22 cellular contexts compared by ENCODE assay signal in the genomic region with DNA sequence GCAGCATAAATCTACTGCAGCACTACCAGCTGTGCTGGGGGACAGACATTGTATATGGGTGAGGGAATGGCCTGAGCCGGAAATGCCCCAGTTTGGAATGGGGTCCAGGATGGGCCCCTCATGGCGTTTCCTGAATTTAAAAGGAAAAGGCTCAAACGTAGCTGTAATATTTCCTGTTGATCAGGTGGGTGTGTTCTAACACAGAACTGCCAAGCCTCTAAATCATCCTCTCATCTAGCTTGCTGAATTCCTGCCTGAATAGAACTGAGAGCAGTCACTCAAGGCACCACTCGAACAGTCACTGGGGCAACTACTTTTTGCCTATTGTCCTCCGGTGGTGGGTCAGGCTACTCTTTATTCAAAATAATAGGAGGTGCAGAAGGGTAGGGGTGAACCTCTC. TPM values are rescaled to one million over a fixed set of nuclear protein-coding genes. Genes with fewer than 3 reads are reported as not detected.
DNase-seq lines count a peak whose midpoint lies in the region; ATAC-seq, FAIRE-seq and TF ChIP-seq lines count a peak whose summit lies in the region.
"Had no signal": no experiment of that assay in that cellular context is flagged by ENCODE, and none has a peak within 500 bp of the region (broad histone marks: within the 10 kb centered on the region; RNA-seq: fewer than 3 reads in every experiment).

No MANE protein-coding gene starts in this region.

- intact Hi-C loops in right lobe of liver (cut with DNase I) = no loop called here
- intact Hi-C loops in HepG2 (cut with micrococcal nuclease; ENCODE audit: unreplicated experiment) = no loop called here

- H3K4me2 ChIP-seq in HepG2 (ENCODE audit: low read depth, low read length) (no peak overlapping the region), trophoblast cell (ENCODE audit: low read length) (no peak overlapping the region)
- H3K4me2 ChIP-seq: A549, BLaER1 had no signal

- TF ChIP-seq EP300 in HepG2 (IDR thresholded peaks at IDR 0.05; ENCODE audit: low read depth in 2 of 2, low read length in 2 of 2) (no peak), HepG2 (CRISPR knock-in tag; IDR thresholded peaks at IDR 0.05; ENCODE audit: borderline replicate concordance) (no peak)

- H3K27me3 ChIP-seq in right lobe of liver (no peaks in the 10 kb centered on the region), HepG2 (ENCODE audit: control insufficient read depth in 1 of 2, insufficient read depth in 2 of 2, low read length in 2 of 2) (no peaks in the 10 kb centered on the region), trophoblast cell (ENCODE audit: insufficient read depth, low read length) (no peaks in the 10 kb centered on the region), brain microvascular endothelial cell (replicated peaks) (no peaks in the 10 kb centered on the region)
- H3K27me3 ChIP-seq: BLaER1 had no signal

- DNase-seq in right lobe of liver (no peak), HepG2 (ENCODE audit: low spot score) (no peak), epithelial cell of esophagus (ENCODE audit: low read depth) (peak; percentile 5), trophoblast cell (peak; percentile 4 to 45), putamen (ENCODE audit: low spot score) (no peak), brain microvascular endothelial cell (no peak)
- no peak for DNase-seq in central memory CD4-positive, alpha-beta T cell
- DNase-seq: CD4-positive, alpha-beta memory T cell; DMS153; DMS79; GDM1 had no signal

- H3K27ac ChIP-seq in right lobe of liver (peak overlapping the region in 2 of 3 donors; percentile 11 to 15), HepG2 (ENCODE audit: extremely low read length, insufficient read depth, low read length) (no peak overlapping the region), trophoblast cell (ENCODE audit: low read depth, low read length) (no peak overlapping the region), brain microvascular endothelial cell (no peak overlapping the region)
- H3K27ac ChIP-seq: 22Rv1, A549, BLaER1, GM23248 had no signal

- no peak overlapping the region for H3K14ac ChIP-seq in trophoblast cell (ENCODE audit: low read length)

- H3K4me1 ChIP-seq in right lobe of liver = peaks cover 0 to 27% (median 11%) of the 10 kb centered on the region in 4 donors
- no peaks in the 10 kb centered on the region for H3K4me1 ChIP-seq in HepG2 (ENCODE audit: insufficient read depth, low read length)
- peaks cover 0 to 7% of the 10 kb centered on the region in 2 experiments for H3K4me1 ChIP-seq in trophoblast cell (ENCODE audit: control insufficient read depth in 1 of 2, insufficient read depth in 2 of 2, low read length in 2 of 2)
- H3K4me1 ChIP-seq: A549, BLaER1, HAP-1 had no signal

- FAIRE-seq in HepG2 (lab: Jason Lieb, UNC) = no peak
- FAIRE-seq: A549, GM12892, GM18507 had no signal

- no peak overlapping the region for H4K91ac ChIP-seq in trophoblast cell (ENCODE audit: low read depth, low read length)

- H3K4ac ChIP-seq in trophoblast cell (ENCODE audit: low read depth, low read length) = no peak overlapping the region

- no peaks in the 10 kb centered on the region for H3K79me2 ChIP-seq in HepG2 (ENCODE audit: insufficient read depth, low read length)
- H3K79me2 ChIP-seq in trophoblast cell (ENCODE audit: control insufficient read depth, insufficient read depth, low read length, poor library complexity) = no peaks in the 10 kb centered on the region

- H2BK12ac ChIP-seq in trophoblast cell (ENCODE audit: low read length) = peak overlapping the region; percentile 85

- H2AFZ ChIP-seq in HepG2 (ENCODE audit: low read length) (no peak overlapping the region), trophoblast cell (ENCODE audit: insufficient read depth, low read length, poor library complexity) (no peak overlapping the region)
- H2AFZ ChIP-seq: GM23248 had no signal

- H3K23ac ChIP-seq in trophoblast cell (ENCODE audit: low read length) = no peak overlapping the region

- WGBS in right lobe of liver (ENCODE audit: insufficient coverage, low coverage, low lambda C conversion rate, missing lambda C conversion rate) = 37% methylated on average over 4 of the region's 5 CpGs
- WGBS in HepG2 (ENCODE audit: low lambda C conversion rate) = 79% methylated on average over 5 of the region's 5 CpGs
- WGBS in trophoblast cell (ENCODE audit: extremely low coverage, insufficient coverage, insufficient read length) = no CpG with 5 or more reads among the region's 5 CpGs

- no peak overlapping the region for H2BK5ac ChIP-seq in trophoblast cell (ENCODE audit: low read depth, low read length, poor library complexity)

- H3K4me3 ChIP-seq in right lobe of liver (no peak overlapping the region), HepG2 (replicated peaks in 1 of 3; ENCODE audit: insufficient read depth in 1 of 3, low read depth in 2 of 3, low read length in 3 of 3) (no peak overlapping the region), epithelial cell of esophagus (ENCODE audit: low read length) (no peak overlapping the region), trophoblast cell (ENCODE audit: low read depth, low read length) (no peak overlapping the region), brain microvascular endothelial cell (ENCODE audit: low read depth, low read length) (no peak overlapping the region)
- H3K4me3 ChIP-seq: A549, BLaER1, GM23248, HAP-1 had no signal

- no peaks in the 10 kb centered on the region for H3K9me3 ChIP-seq in right lobe of liver
- peaks cover 13% of the 10 kb centered on the region for H3K9me3 ChIP-seq in HepG2 (ENCODE audit: low read length)
- peaks cover 1% of the 10 kb centered on the region for H3K9me3 ChIP-seq in trophoblast cell (ENCODE audit: insufficient read depth, low read depth, low read length)
- H3K9me3 ChIP-seq: A549, HAP-1 had no signal

- no peaks in the 10 kb centered on the region for H3K79me1 ChIP-seq in trophoblast cell (ENCODE audit: low read length)

- H2AK5ac ChIP-seq in trophoblast cell (ENCODE audit: low read length) = no peak overlapping the region

- H3K36me3 ChIP-seq in right lobe of liver (no peaks in the 10 kb centered on the region), HepG2 (replicated peaks in 1 of 2; ENCODE audit: control insufficient read depth in 1 of 2, insufficient read depth in 2 of 2, low read length in 2 of 2) (no peaks in the 10 kb centered on the region), trophoblast cell (ENCODE audit: control insufficient read depth in 1 of 2, insufficient read depth in 2 of 2, low read length in 2 of 2) (peaks cover 2 to 3% of the 10 kb centered on the region in 2 experiments), brain microvascular endothelial cell (replicated peaks) (no peaks in the 10 kb centered on the region)
- H3K36me3 ChIP-seq: BLaER1, HAP-1 had no signal

- POLR2A ChIA-PET in HepG2 (lab: Yijun Ruan, JAX) = interaction anchor here (0.6 kb wide), 1 partner anchor 266 kb away, joined by 4 read pairs; no protein-coding TSS in a partner anchor

- in situ Hi-C loops in HepG2 (cut with HindIII; ENCODE audit: extremely low pct_ligation_motif_present, low pct_unique_long_range_greater_than_20kb) (no loop called here), brain microvascular endothelial cell (cut with HindIII; ENCODE audit: low pct_ligation_motif_present, low sequenced_read_pairs) (no loop called here)

- no peaks in the 10 kb centered on the region for H4K20me1 ChIP-seq in HepG2 (ENCODE audit: insufficient read depth, low read length)
- H4K20me1 ChIP-seq: BLaER1 had no signal

- H3K18ac ChIP-seq in trophoblast cell (ENCODE audit: low read length) = no peak overlapping the region

- ATAC-seq in right lobe of liver (peak; percentile 40 to 76 (median 48)), HepG2 (no peak)
- ATAC-seq: A549 had no signal

- TF ChIP-seq POLR2A in right lobe of liver (IDR thresholded peaks at IDR 0.05) = no peak
- TF ChIP-seq POLR2A in HepG2 (IDR thresholded peaks at IDR 0.05; ENCODE audit: insufficient read depth in 1 of 2, low read depth in 2 of 2, low read length in 2 of 2) = no peak

- no peak overlapping the region for H4K12ac ChIP-seq in trophoblast cell (ENCODE audit: low read depth, low read length)

- no TSS peak for BruUV-seq in HepG2 (replicated peaks; lab: Mats Ljungman, UMichigan)

- no peak overlapping the region for H2BK120ac ChIP-seq in trophoblast cell (ENCODE audit: insufficient read depth, low read length, poor library complexity)

- TF ChIP-seq RAD21 in HepG2 (CRISPR knock-in tag; IDR thresholded peaks at IDR 0.05) = no peak

- no peak overlapping the region for H4K8ac ChIP-seq in trophoblast cell (ENCODE audit: low read depth, low read length)

- CTCF ChIA-PET in HepG2 (lab: Yijun Ruan, JAX; ENCODE audit: low intra/inter-chr PET ratio, low total read pairs) = no interaction called here

- H3K9ac ChIP-seq in HepG2 (ENCODE audit: insufficient read depth, low read depth, low read length) (no peak overlapping the region), trophoblast cell (ENCODE audit: low read length) (no peak overlapping the region)
- H3K9ac ChIP-seq: BLaER1, GM23248 had no signal

- TF ChIP-seq CTCF in right lobe of liver (IDR thresholded peaks at IDR 0.05) (no peak), HepG2 (CRISPR knock-in tag; IDR thresholded peaks at IDR 0.05) (no peak), epithelial cell of esophagus (IDR thresholded peaks at IDR 0.05; ENCODE audit: insufficient read depth, low read depth, low read length, missing control alignments) (no peak), brain microvascular endothelial cell (IDR thresholded peaks at IDR 0.05; ENCODE audit: low read depth, low read length, missing control alignments) (no peak)

RNA-seq across cellular contexts. Expression of gene ADH6, which starts 28.7 kb away (rescaled TPM):
- total RNA-seq in right lobe of liver (100 to 1,000 TPM in 3 of 6 experiments, 10 to 100 TPM in 3; 73.9 to 213 (median 124) TPM), HepG2 (2016; rRNA removed; fragmentation: Illumina TruSeq; extraction: Trizol) (73.9 and 122 TPM in 2 replicates)
- total RNA-seq in HepG2 (2016; cell fraction: cytosol; rRNA removed; fragmentation: Illumina TruSeq; extraction: Trizol; ENCODE audit: low read depth) = 7.7 and 8.5 TPM in 2 replicates
- 75.4 and 119 TPM in 2 replicates for total RNA-seq in HepG2 (2016; cell fraction: insoluble cytoplasmic fraction; rRNA removed; fragmentation: Illumina TruSeq; extraction: Trizol)
- total RNA-seq in HepG2 (2016; cell fraction: membrane; rRNA removed; fragmentation: Illumina TruSeq; extraction: Trizol) = 19.6 and 20.2 TPM in 2 replicates
- 50.8 and 57.3 TPM in 2 replicates for total RNA-seq in HepG2 (2016; cell fraction: nucleus; rRNA removed; fragmentation: Illumina TruSeq; extraction: Trizol)
- polyA plus RNA-seq in HepG2 (2011; rRNA removed) = 37.9 and 39.8 TPM in 2 replicates
- polyA plus RNA-seq in HepG2 (2011; cell fraction: cytosol; rRNA removed) = 22.0 and 34.5 TPM in 2 replicates
- polyA plus RNA-seq in HepG2 (2011; cell fraction: nucleus; rRNA removed) = 21.7 and 32.0 TPM in 2 replicates
- 70.0 and 98.0 TPM in 2 replicates for polyA plus RNA-seq in HepG2 (2012)
- polyA plus RNA-seq in HepG2 (2016; cell fraction: cytosol; fragmentation: Illumina TruSeq; extraction: Trizol; ENCODE audit: low read depth) = 8.1 and 8.8 TPM in 2 replicates
- 133 and 138 TPM in 2 replicates for polyA plus RNA-seq in HepG2 (2016; cell fraction: insoluble cytoplasmic fraction; fragmentation: Illumina TruSeq; extraction: Trizol; ENCODE audit: low read depth)
- 18.1 and 18.9 TPM in 2 replicates for polyA plus RNA-seq in HepG2 (2016; cell fraction: membrane; fragmentation: Illumina TruSeq; extraction: Trizol; ENCODE audit: low read depth)
- 72.2 and 77.1 TPM in 2 replicates for polyA plus RNA-seq in HepG2 (2016; cell fraction: nucleus; fragmentation: Illumina TruSeq; extraction: Trizol; ENCODE audit: insufficient read depth, low read depth)
- 23.1 TPM in 1 of 2 replicates, not detected in the other for polyA minus RNA-seq in HepG2 (2011; rRNA and poly(A)+ RNA removed; ENCODE audit: low replicate concordance)
- 35.0 and 36.5 TPM in 2 replicates for polyA minus RNA-seq in HepG2 (2011; cell fraction: cytosol; rRNA and poly(A)+ RNA removed)
- 46.4 and 50.1 TPM in 2 replicates for polyA minus RNA-seq in HepG2 (2011; cell fraction: nucleus; rRNA and poly(A)+ RNA removed)
- 0.11 and 0.15 TPM in 2 replicates for polyA plus RNA-seq in trophoblast cell (2013)
- total RNA-seq: CD4-positive, alpha-beta memory T cell; Daoy; GM23248; H4 had no signal
- polyA plus RNA-seq: CD14-positive monocyte; CD4-positive, alpha-beta memory T cell; GM23248 had no signal

RNA-seq across cellular contexts. Expression of gene ADH4, which starts 46.2 kb away (rescaled TPM):
- total RNA-seq in right lobe of liver = 100 to 1,000 TPM; 133 to 957 (median 467) TPM
- 31.1 and 50.3 TPM in 2 replicates for total RNA-seq in HepG2 (2016; rRNA removed; fragmentation: Illumina TruSeq; extraction: Trizol)
- total RNA-seq in HepG2 (2016; cell fraction: cytosol; rRNA removed; fragmentation: Illumina TruSeq; extraction: Trizol; ENCODE audit: low read depth) = 6.6 and 7.8 TPM in 2 replicates
- 31.9 and 48.4 TPM in 2 replicates for total RNA-seq in HepG2 (2016; cell fraction: insoluble cytoplasmic fraction; rRNA removed; fragmentation: Illumina TruSeq; extraction: Trizol)
- 13.2 and 14.5 TPM in 2 replicates for total RNA-seq in HepG2 (2016; cell fraction: membrane; rRNA removed; fragmentation: Illumina TruSeq; extraction: Trizol)
- total RNA-seq in HepG2 (2016; cell fraction: nucleus; rRNA removed; fragmentation: Illumina TruSeq; extraction: Trizol) = 14.8 and 21.7 TPM in 2 replicates
- polyA plus RNA-seq in HepG2 (2011; rRNA removed) = 24.3 and 24.5 TPM in 2 replicates
- 10.8 and 19.5 TPM in 2 replicates for polyA plus RNA-seq in HepG2 (2011; cell fraction: cytosol; rRNA removed)
- 6.5 and 12.0 TPM in 2 replicates for polyA plus RNA-seq in HepG2 (2011; cell fraction: nucleus; rRNA removed)
- polyA plus RNA-seq in HepG2 (2012) = 73.7 and 95.1 TPM in 2 replicates
- polyA plus RNA-seq in HepG2 (2016; cell fraction: cytosol; fragmentation: Illumina TruSeq; extraction: Trizol; ENCODE audit: low read depth) = 5.1 and 5.7 TPM in 2 replicates
- polyA plus RNA-seq in HepG2 (2016; cell fraction: insoluble cytoplasmic fraction; fragmentation: Illumina TruSeq; extraction: Trizol; ENCODE audit: low read depth) = 41.1 and 43.3 TPM in 2 replicates
- polyA plus RNA-seq in HepG2 (2016; cell fraction: membrane; fragmentation: Illumina TruSeq; extraction: Trizol; ENCODE audit: low read depth) = 9.5 and 9.6 TPM in 2 replicates
- 22.6 and 23.2 TPM in 2 replicates for polyA plus RNA-seq in HepG2 (2016; cell fraction: nucleus; fragmentation: Illumina TruSeq; extraction: Trizol; ENCODE audit: insufficient read depth, low read depth)
- polyA minus RNA-seq in HepG2 (2011; rRNA and poly(A)+ RNA removed; ENCODE audit: low replicate concordance) = 13.5 TPM in 1 of 2 replicates, not detected in the other
- 10.0 and 13.9 TPM in 2 replicates for polyA minus RNA-seq in HepG2 (2011; cell fraction: cytosol; rRNA and poly(A)+ RNA removed)
- polyA minus RNA-seq in HepG2 (2011; cell fraction: nucleus; rRNA and poly(A)+ RNA removed) = 20.1 and 24.9 TPM in 2 replicates
- polyA plus RNA-seq in trophoblast cell (2013) = 0.05 TPM in 1 of 2 replicates, not detected in the other
- total RNA-seq: CD4-positive, alpha-beta memory T cell; Daoy; GM23248; H4 had no signal
- polyA plus RNA-seq: AG04450; CD14-positive monocyte; CD4-positive, alpha-beta memory T cell; GM23248 had no signal

Comparison
In these comparisons a context has a peak if more than half of its experiments do, and no peak if none do; other contexts are left out.
1. H3K27ac ChIP-seq: peak in right lobe of liver (2 of 3); none in HepG2 (single experiment), trophoblast cell (single experiment) and brain microvascular endothelial cell (single experiment).
2. DNase-seq: peak in epithelial cell of esophagus (single experiment) and trophoblast cell (2 of 2); none in right lobe of liver (0 of 3), HepG2 (single experiment), putamen (single experiment), central memory CD4-positive, alpha-beta T cell (single experiment) and brain microvascular endothelial cell (single experiment).